In the genomic region with DNA sequence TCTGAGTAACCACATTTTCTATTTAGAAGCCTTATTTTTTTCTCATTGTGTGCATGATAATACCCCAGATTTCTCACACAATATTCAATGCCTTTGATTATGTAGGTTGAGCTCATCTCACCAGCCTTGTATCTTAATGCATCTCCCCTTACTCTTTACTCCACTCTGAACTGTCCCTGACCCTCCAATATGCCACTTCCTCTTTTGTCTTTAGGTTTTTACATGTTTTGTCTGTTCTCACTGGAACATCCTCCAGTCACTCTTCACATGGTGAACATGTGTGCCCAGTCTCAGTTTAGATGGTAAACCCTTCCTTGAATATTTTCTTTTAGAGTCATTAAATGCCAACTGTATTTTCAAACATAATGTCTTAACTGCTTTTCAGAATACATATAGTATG, we compare ENCODE assay signal across 1 cellular context.
TF ChIP-seq lines count a peak whose summit lies in the region.

No MANE protein-coding gene starts in this region.

TF ChIP-seq in HepG2, 621 proteins besides CTCF, POLR2A, EP300 and RAD21:
- TF ChIP-seq, protein P1, sequence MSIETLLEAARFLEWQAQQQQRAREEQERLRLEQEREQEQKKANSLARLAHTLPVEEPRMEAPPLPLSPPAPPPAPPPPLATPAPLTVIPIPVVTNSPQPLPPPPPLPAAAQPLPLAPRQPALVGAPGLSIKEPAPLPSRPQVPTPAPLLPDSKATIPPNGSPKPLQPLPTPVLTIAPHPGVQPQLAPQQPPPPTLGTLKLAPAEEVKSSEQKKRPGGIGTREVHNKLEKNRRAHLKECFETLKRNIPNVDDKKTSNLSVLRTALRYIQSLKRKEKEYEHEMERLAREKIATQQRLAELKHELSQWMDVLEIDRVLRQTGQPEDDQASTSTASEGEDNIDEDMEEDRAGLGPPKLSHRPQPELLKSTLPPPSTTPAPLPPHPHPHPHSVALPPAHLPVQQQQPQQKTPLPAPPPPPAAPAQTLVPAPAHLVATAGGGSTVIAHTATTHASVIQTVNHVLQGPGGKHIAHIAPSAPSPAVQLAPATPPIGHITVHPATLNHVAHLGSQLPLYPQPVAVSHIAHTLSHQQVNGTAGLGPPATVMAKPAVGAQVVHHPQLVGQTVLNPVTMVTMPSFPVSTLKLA (IDR thresholded peaks at IDR 0.05) = peak; percentile 6; the same call in 1 of the 2 replicates
- TF ChIP-seq ZNF205 (CRISPR knock-in tag; IDR thresholded peaks at IDR 0.05) = no peak
- TF ChIP-seq, protein P2, sequence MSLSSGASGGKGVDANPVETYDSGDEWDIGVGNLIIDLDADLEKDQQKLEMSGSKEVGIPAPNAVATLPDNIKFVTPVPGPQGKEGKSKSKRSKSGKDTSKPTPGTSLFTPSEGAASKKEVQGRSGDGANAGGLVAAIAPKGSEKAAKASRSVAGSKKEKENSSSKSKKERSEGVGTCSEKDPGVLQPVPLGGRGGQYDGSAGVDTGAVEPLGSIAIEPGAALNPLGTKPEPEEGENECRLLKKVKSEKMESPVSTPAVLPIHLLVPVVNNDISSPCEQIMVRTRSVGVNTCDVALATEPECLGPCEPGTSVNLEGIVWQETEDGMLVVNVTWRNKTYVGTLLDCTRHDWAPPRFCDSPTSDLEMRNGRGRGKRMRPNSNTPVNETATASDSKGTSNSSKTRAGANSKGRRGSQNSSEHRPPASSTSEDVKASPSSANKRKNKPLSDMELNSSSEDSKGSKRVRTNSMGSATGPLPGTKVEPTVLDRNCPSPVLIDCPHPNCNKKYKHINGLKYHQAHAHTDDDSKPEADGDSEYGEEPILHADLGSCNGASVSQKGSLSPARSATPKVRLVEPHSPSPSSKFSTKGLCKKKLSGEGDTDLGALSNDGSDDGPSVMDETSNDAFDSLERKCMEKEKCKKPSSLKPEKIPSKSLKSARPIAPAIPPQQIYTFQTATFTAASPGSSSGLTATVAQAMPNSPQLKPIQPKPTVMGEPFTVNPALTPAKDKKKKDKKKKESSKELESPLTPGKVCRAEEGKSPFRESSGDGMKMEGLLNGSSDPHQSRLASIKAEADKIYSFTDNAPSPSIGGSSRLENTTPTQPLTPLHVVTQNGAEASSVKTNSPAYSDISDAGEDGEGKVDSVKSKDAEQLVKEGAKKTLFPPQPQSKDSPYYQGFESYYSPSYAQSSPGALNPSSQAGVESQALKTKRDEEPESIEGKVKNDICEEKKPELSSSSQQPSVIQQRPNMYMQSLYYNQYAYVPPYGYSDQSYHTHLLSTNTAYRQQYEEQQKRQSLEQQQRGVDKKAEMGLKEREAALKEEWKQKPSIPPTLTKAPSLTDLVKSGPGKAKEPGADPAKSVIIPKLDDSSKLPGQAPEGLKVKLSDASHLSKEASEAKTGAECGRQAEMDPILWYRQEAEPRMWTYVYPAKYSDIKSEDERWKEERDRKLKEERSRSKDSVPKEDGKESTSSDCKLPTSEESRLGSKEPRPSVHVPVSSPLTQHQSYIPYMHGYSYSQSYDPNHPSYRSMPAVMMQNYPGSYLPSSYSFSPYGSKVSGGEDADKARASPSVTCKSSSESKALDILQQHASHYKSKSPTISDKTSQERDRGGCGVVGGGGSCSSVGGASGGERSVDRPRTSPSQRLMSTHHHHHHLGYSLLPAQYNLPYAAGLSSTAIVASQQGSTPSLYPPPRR (CRISPR knock-in tag; IDR thresholded peaks at IDR 0.05; ENCODE audit: borderline replicate concordance) = no peak
TF ChIP-seq in HepG2: peak in this region for 1.
